Comparison of ENCODE assay signal across 22 cellular contexts in genomic region chr3:100324044-100324443, GRCh38.
"Had no signal": no experiment of that assay in that cellular context is flagged by ENCODE, and none has a peak within 500 bp of the region (broad histone marks: within the 10 kb centered on the region; RNA-seq: fewer than 3 reads in every experiment).

No MANE protein-coding gene starts in this region.

- H3K9me3 ChIP-seq: SK-N-SH had no signal

- H3K9ac ChIP-seq: KMS-11, SK-N-SH had no signal

- H3K4me2 ChIP-seq: KMS-11, SK-N-SH had no signal

- ATAC-seq: K562 had no signal

- H3K4me3 ChIP-seq: K562 had no signal

- DNase-seq: Kasumi-1, MV-4-11, NCI-H1048, NCI-H1105, NCI-H1417, NCI-H146, NCI-H1694 treated with DMSO at 0.1 percent for 48 hours, NCI-H1930, NCI-H2081, NCI-H2107, NCI-H2227 treated with DMSO at 0.1 percent for 48 hours, NCI-H446, NCI-H510A, NCI-H524 treated with DMSO at 0.1 percent for 48 hours, NCI-H69, NCI-H774, SHP77, SK-N-SH, SW 1271 had no signal

- H3K27ac ChIP-seq: KMS-11, RWPE1 had no signal

- FAIRE-seq: K562 had no signal
